22 cellular contexts compared by ENCODE assay signal in the genomic region with DNA sequence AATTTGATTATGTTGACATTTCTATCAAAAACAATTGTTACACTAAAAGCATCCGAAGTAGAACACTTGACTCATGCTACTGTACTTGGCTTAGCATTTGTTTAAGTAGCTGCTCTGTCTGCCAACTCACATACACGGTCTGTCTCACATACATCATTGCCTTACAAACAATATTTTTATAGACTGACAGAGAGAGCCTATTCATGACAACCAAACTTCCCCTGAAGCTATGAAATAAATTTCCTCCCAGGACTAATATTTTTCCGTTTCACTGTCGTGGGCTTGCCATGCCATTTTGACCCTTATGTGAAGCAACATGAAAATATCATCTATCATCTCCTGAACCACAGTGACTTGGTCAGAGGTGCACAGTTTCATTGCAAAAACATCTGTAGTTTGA.
DNase-seq lines count a peak whose midpoint lies in the region; ATAC-seq and TF ChIP-seq lines count a peak whose summit lies in the region.
"Had no signal": no experiment of that assay in that cellular context is flagged by ENCODE, and none has a peak within 500 bp of the region (broad histone marks: within the 10 kb centered on the region; RNA-seq: fewer than 3 reads in every experiment).

No MANE protein-coding gene starts in this region.

- intact Hi-C loops in CD14-positive monocyte (cut with micrococcal nuclease) = no loop called here

- peak; percentile 4 for DNase-seq in NCI-H774 (lab: John Stamatoyannopoulos, UW)
- DNase-seq in dermis blood vessel endothelial cell = peak; percentile 53
- DNase-seq in iris pigment epithelial cell (ENCODE audit: low read depth) = peak; percentile 75
- no peak for DNase-seq in CD14-positive monocyte (ENCODE audit: low spot score)
- no peak for DNase-seq in CD8-positive, alpha-beta memory T cell
- no peak for DNase-seq in inferior parietal cortex (ENCODE audit: extremely low spot score)
- DNase-seq: activated CD4-positive, alpha-beta T cell treated with anti-CD3 and anti-CD28 coated beads for 1 hour; activated effector memory CD4-positive, alpha-beta T cell treated with anti-CD3 and anti-CD28 coated beads, Interleukin-2, amount 50 U/mL, for 16 hours; amniotic stem cell; kidney; mesendoderm; NCI-H526 treated with DMSO at 0.1 percent for 48 hours; PC-9; T-helper 9 cell had no signal

- TF ChIP-seq CTCF in HEK293 (tag by site-specific recombination; IDR thresholded peaks at IDR 0.05) (no peak), CD14-positive monocyte (IDR thresholded peaks at IDR 0.05) (no peak)

- CTCF ChIA-PET in HEK293 (lab: Yijun Ruan, JAX) = interaction anchor here (0.6 kb wide), 1 partner anchor 437 kb away, joined by 4 read pairs; no protein-coding TSS in a partner anchor
- CTCF ChIA-PET in CD8-positive, alpha-beta memory T cell (lab: Charles Lee) = no interaction called here

- no peak overlapping the region for H3K4me3 Mint-ChIP-seq in CD14-positive monocyte
- no peak overlapping the region for H3K4me3 Mint-ChIP-seq in CD8-positive, alpha-beta memory T cell
- H3K4me3 Mint-ChIP-seq: IgD-negative memory B cell; natural killer cell treated with Interleukin-12 subunit alpha and Interleukin-12 subunit beta and Interleukin-15 and Interleukin-18, amount 100 ng/mL, for 72 hours had no signal

- no peaks in the 10 kb centered on the region for H3K27me3 Mint-ChIP-seq in CD14-positive monocyte (ENCODE audit: low read depth in 3 of 3)
- peaks cover 0 to 5% of the 10 kb centered on the region in 2 donors for H3K27me3 Mint-ChIP-seq in CD8-positive, alpha-beta memory T cell
- H3K27me3 Mint-ChIP-seq: IgD-negative memory B cell had no signal

- no peak overlapping the region for H3K4me3 ChIP-seq in HEK293 (ENCODE audit: low read depth, low read length)
- no peak overlapping the region for H3K4me3 ChIP-seq in CD8-positive, alpha-beta memory T cell (ENCODE audit: low read length)
- H3K4me3 ChIP-seq: coronary artery, esophagus muscularis mucosa, hepatocyte, PC-9, SJSA1 had no signal

- H3K27ac ChIP-seq in HEK293 (ENCODE audit: extremely low read depth, low read depth, low read length) = no peak overlapping the region
- no peak overlapping the region for H3K27ac ChIP-seq in CD8-positive, alpha-beta memory T cell (ENCODE audit: low read depth, low read length)
- H3K27ac ChIP-seq: coronary artery, esophagus muscularis mucosa, hepatocyte, PC-9, SJSA1 had no signal

- no peak overlapping the region for H3K27ac Mint-ChIP-seq in CD14-positive monocyte
- no peak overlapping the region for H3K27ac Mint-ChIP-seq in CD8-positive, alpha-beta memory T cell
- H3K27ac Mint-ChIP-seq: IgD-negative memory B cell; natural killer cell treated with Interleukin-12 subunit alpha and Interleukin-12 subunit beta and Interleukin-15 and Interleukin-18, amount 100 ng/mL, for 72 hours had no signal

- H3K27me3 ChIP-seq in CD8-positive, alpha-beta memory T cell (ENCODE audit: insufficient read depth, low read length, poor library complexity, severe bottlenecking) = no peaks in the 10 kb centered on the region
- H3K27me3 ChIP-seq: esophagus muscularis mucosa, hepatocyte, SJSA1 had no signal

- H3K4me1 Mint-ChIP-seq in CD14-positive monocyte = no peaks in the 10 kb centered on the region
- no peaks in the 10 kb centered on the region for H3K4me1 Mint-ChIP-seq in CD8-positive, alpha-beta memory T cell
- H3K4me1 Mint-ChIP-seq: IgD-negative memory B cell had no signal

- H3K9me3 Mint-ChIP-seq in CD14-positive monocyte = no peaks in the 10 kb centered on the region
- H3K9me3 Mint-ChIP-seq in CD8-positive, alpha-beta memory T cell = no peaks in the 10 kb centered on the region
- H3K9me3 Mint-ChIP-seq: IgD-negative memory B cell; natural killer cell treated with Interleukin-12 subunit alpha and Interleukin-12 subunit beta and Interleukin-15 and Interleukin-18, amount 100 ng/mL, for 72 hours had no signal

- POLR2A ChIA-PET in HEK293 (lab: Yijun Ruan, JAX) = interaction anchor here (0.5 kb wide), 1 partner anchor 51 kb away, joined by 4 read pairs; no protein-coding TSS in a partner anchor
- POLR2A ChIA-PET in CD8-positive, alpha-beta memory T cell (lab: Charles Lee) = no interaction called here

- no peak for ATAC-seq in HG03442 (IDR thresholded peaks at IDR 0.05; ENCODE audit: unreplicated experiment)
- ATAC-seq: natural killer cell treated with Interleukin-12 subunit alpha and Interleukin-12 subunit beta and Interleukin-15 and Interleukin-18, amount 100 ng/mL, for 72 hours had no signal

- no peaks in the 10 kb centered on the region for H3K9me3 ChIP-seq in HEK293 (ENCODE audit: control insufficient read depth, insufficient read depth, low read depth, low read length)
- H3K9me3 ChIP-seq in CD8-positive, alpha-beta memory T cell (ENCODE audit: low read length) = no peaks in the 10 kb centered on the region
- H3K9me3 ChIP-seq: esophagus muscularis mucosa, SJSA1 had no signal

- peaks cover 10% of the 10 kb centered on the region for H3K4me1 ChIP-seq in HEK293 (ENCODE audit: control insufficient read depth, insufficient read depth, low read length)
- H3K4me1 ChIP-seq in CD8-positive, alpha-beta memory T cell (ENCODE audit: insufficient read depth, low read length) = no peaks in the 10 kb centered on the region
- H3K4me1 ChIP-seq: esophagus muscularis mucosa, SJSA1 had no signal

- H3K36me3 ChIP-seq in HEK293 (ENCODE audit: control insufficient read depth in 2 of 2, insufficient read depth in 1 of 2, low read length in 2 of 2) = no peaks in the 10 kb centered on the region; a peak in 1 of 3 replicates
- H3K36me3 ChIP-seq in CD8-positive, alpha-beta memory T cell (ENCODE audit: insufficient read depth, low read length) = no peaks in the 10 kb centered on the region
- H3K36me3 ChIP-seq: esophagus muscularis mucosa, SJSA1 had no signal

- H3K36me3 Mint-ChIP-seq in CD14-positive monocyte = no peaks in the 10 kb centered on the region
- no peaks in the 10 kb centered on the region for H3K36me3 Mint-ChIP-seq in CD8-positive, alpha-beta memory T cell
- H3K36me3 Mint-ChIP-seq: IgD-negative memory B cell; natural killer cell treated with Interleukin-12 subunit alpha and Interleukin-12 subunit beta and Interleukin-15 and Interleukin-18, amount 100 ng/mL, for 72 hours had no signal

TF ChIP-seq in HEK293, 187 proteins besides CTCF, POLR2A, EP300 and RAD21:
- TF ChIP-seq ZNF169 (tag by site-specific recombination; IDR thresholded peaks at IDR 0.05) (no peak), OSR2 (tag by site-specific recombination; IDR thresholded peaks at IDR 0.05) (peak; percentile 96), ZNF10 (tag by site-specific recombination; IDR thresholded peaks at IDR 0.05) (no peak), ZFP69B (tag by site-specific recombination; IDR thresholded peaks at IDR 0.05) (no peak), ZBTB17 (tag by site-specific recombination; IDR thresholded peaks at IDR 0.05) (peak; percentile 46), ZNF571 (tag by site-specific recombination; IDR thresholded peaks at IDR 0.05) (no peak), ZNF623 (tag by site-specific recombination; IDR thresholded peaks at IDR 0.05) (no peak), ZNF23 (tag by site-specific recombination; IDR thresholded peaks at IDR 0.05; ENCODE audit: borderline replicate concordance) (no peak), FEZF1 (tag by site-specific recombination; IDR thresholded peaks at IDR 0.05) (0 out of 2 replicates have a peak, but pooled peaks have one; percentile 8), ZNF248 (tag by site-specific recombination; IDR thresholded peaks at IDR 0.05) (no peak)
- TF ChIP-seq, protein P1, sequence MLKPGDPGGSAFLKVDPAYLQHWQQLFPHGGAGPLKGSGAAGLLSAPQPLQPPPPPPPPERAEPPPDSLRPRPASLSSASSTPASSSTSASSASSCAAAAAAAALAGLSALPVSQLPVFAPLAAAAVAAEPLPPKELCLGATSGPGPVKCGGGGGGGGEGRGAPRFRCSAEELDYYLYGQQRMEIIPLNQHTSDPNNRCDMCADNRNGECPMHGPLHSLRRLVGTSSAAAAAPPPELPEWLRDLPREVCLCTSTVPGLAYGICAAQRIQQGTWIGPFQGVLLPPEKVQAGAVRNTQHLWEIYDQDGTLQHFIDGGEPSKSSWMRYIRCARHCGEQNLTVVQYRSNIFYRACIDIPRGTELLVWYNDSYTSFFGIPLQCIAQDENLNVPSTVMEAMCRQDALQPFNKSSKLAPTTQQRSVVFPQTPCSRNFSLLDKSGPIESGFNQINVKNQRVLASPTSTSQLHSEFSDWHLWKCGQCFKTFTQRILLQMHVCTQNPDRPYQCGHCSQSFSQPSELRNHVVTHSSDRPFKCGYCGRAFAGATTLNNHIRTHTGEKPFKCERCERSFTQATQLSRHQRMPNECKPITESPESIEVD (tag by site-specific recombination; IDR thresholded peaks at IDR 0.05) = 0 out of 2 replicates have a peak, but pooled peaks have one; percentile 64

Comparison
In these comparisons a context has a peak if more than half of its experiments do, and no peak if none do; other contexts are left out.
1. DNase-seq: peak in NCI-H774 (single experiment), dermis blood vessel endothelial cell (single experiment) and iris pigment epithelial cell (single experiment); none in CD14-positive monocyte (single experiment), CD8-positive, alpha-beta memory T cell (0 of 5) and inferior parietal cortex (single experiment).